Comparison of ENCODE assay signal across 8 cellular contexts in the genomic region with DNA sequence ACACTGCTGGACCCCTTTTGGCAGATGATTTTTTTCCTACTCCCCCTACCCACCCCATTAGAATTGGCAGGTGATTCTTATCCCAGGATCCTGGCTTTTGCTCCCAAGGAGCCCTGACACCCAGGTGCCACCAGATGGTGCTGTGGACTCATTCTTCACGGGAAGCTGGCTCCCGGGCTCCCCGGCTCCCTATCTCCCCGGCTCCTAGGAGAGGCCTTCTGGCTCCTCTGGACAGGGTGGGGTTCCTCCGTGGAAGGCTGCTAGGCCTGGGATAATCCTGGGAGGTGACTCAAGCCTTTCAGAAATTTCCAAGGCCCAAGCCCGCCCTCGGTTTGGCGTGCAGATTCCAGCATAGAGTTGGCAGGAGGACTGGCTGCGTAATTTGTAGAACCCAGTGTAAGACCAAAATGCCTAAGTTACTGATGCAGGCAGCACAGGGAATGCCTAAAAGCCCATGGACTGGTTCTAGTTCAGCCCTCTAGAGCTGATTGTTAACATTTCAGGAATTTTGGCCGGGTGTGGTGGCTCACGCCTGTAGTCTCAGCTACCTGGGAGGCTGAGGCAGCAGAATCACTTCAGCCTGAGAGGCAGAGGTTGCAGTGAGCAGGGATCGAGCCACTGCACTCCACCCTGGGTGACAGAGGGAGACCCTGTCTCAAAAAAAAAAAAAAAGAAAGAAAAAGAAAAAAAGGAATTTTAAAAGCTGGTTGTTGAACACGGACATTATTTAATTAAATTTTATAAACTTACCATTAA. TPM values are rescaled to one million over a fixed set of nuclear protein-coding genes. Genes with fewer than 3 reads are reported as not detected.
DNase-seq lines count a peak whose midpoint lies in the region; ATAC-seq and TF ChIP-seq lines count a peak whose summit lies in the region.

No MANE protein-coding gene starts in this region.

- no peak overlapping the region for H3K27ac Mint-ChIP-seq in CD4-positive, CD25-positive, alpha-beta regulatory T cell

- H3K36me3 ChIP-seq in CD4-positive, CD25-positive, alpha-beta regulatory T cell (ENCODE audit: control insufficient read depth, insufficient read depth, low read length) = no peaks in the 10 kb centered on the region
- no peaks in the 10 kb centered on the region for H3K36me3 ChIP-seq in esophagus squamous epithelium

- 25 to 93% methylated on average over 1 to 8 of the region's 13 CpGs for WGBS in esophagus squamous epithelium, 2 donors

- DNase-seq in CD4-positive, CD25-positive, alpha-beta regulatory T cell = peak; percentile 42
- DNase-seq in HS-5 (ENCODE audit: low read depth) (peak; percentile 45), NOMO-1 treated with DMSO at 0.1 percent for 48 hours (lab: John Stamatoyannopoulos, UW; ENCODE audit: unreplicated experiment) (peak; percentile 27), esophagus squamous epithelium (lab: John Stamatoyannopoulos, UW) (no peak), myocyte (ENCODE audit: low read depth) (peak; percentile 98)
- DNase-seq in activated T-cell treated with anti-CD3 and anti-CD28 coated beads, Interleukin-2, amount 50 U/mL, for 1 hour = peak; percentile 57
- peak; percentile 2 to 8 for DNase-seq in stimulated activated CD8-positive, alpha-beta memory T cell treated with anti-CD3 and anti-CD28 coated beads, Interleukin-7, amount 100 ng/mL, for 1 hour (ENCODE audit: low read depth in 2 of 2)

- H3K4me1 ChIP-seq in CD4-positive, CD25-positive, alpha-beta regulatory T cell (ENCODE audit: control insufficient read depth, insufficient read depth, low read length, poor library complexity, severe bottlenecking) = peaks cover 4% of the 10 kb centered on the region
- H3K4me1 ChIP-seq in esophagus squamous epithelium = peaks cover 0 to 9% (median 3%) of the 10 kb centered on the region in 3 donors

- H3K27ac ChIP-seq in CD4-positive, CD25-positive, alpha-beta regulatory T cell (ENCODE audit: insufficient read depth, low read length, poor library complexity, severe bottlenecking) = no peak overlapping the region
- peak overlapping the region; percentile 24 to 80 (median 58) for H3K27ac ChIP-seq in esophagus squamous epithelium

- H3K36me3 Mint-ChIP-seq in CD4-positive, CD25-positive, alpha-beta regulatory T cell = no peaks in the 10 kb centered on the region

- ATAC-seq in CD4-positive, CD25-positive, alpha-beta regulatory T cell (ENCODE audit: low read depth in 2 of 2) = peak; percentile 54 to 65
- ATAC-seq in GM18505 (IDR thresholded peaks at IDR 0.05; ENCODE audit: unreplicated experiment) = no peak

- peaks cover 22% of the 10 kb centered on the region for H3K27me3 Mint-ChIP-seq in CD4-positive, CD25-positive, alpha-beta regulatory T cell

- H3K9me3 ChIP-seq in CD4-positive, CD25-positive, alpha-beta regulatory T cell (ENCODE audit: control insufficient read depth in 2 of 2, low read length in 2 of 2) = no peaks in the 10 kb centered on the region
- H3K9me3 ChIP-seq in esophagus squamous epithelium = no peaks in the 10 kb centered on the region

- H3K27me3 ChIP-seq in CD4-positive, CD25-positive, alpha-beta regulatory T cell (ENCODE audit: control insufficient read depth, insufficient read depth, low read length) = no peaks in the 10 kb centered on the region
- no peaks in the 10 kb centered on the region for H3K27me3 ChIP-seq in esophagus squamous epithelium

- H3K4me3 ChIP-seq in CD4-positive, CD25-positive, alpha-beta regulatory T cell (ENCODE audit: low read depth, low read length) = no peak overlapping the region
- peak overlapping the region in 1 of 4 donors; percentile 22 for H3K4me3 ChIP-seq in esophagus squamous epithelium

- peak; percentile 64 to 93 (median 86) for TF ChIP-seq CTCF in esophagus squamous epithelium (IDR thresholded peaks at IDR 0.05)

- TF ChIP-seq POLR2A in esophagus squamous epithelium (IDR thresholded peaks at IDR 0.05) (no peak), GM18505 (IDR thresholded peaks at IDR 0.05; ENCODE audit: borderline replicate concordance, extremely low read depth, insufficient read depth, insufficient read length) (no peak)

- peaks cover 0 to 5% (median 0%) of the 10 kb centered on the region in 4 donors for H3K4me1 Mint-ChIP-seq in CD4-positive, CD25-positive, alpha-beta regulatory T cell

- peak overlapping the region in 1 of 4 donors; percentile 74 for H3K4me3 Mint-ChIP-seq in CD4-positive, CD25-positive, alpha-beta regulatory T cell

- intact Hi-C loops in esophagus squamous epithelium (cut with DNase I) = no loop called here

- H3K9me3 Mint-ChIP-seq in CD4-positive, CD25-positive, alpha-beta regulatory T cell = peaks cover 0 to 1% (median 0%) of the 10 kb centered on the region in 7 donors

RNA-seq across cellular contexts. Expression of gene BSDC1, which starts 6.8 kb away (rescaled TPM):
- total RNA-seq in CD4-positive, CD25-positive, alpha-beta regulatory T cell = 198 TPM
- polyA plus RNA-seq in CD4-positive, CD25-positive, alpha-beta regulatory T cell = 10 to 100 TPM; 27.3 to 45.4 (median 40.1) TPM
- 10 to 100 TPM; 42.4 to 62.2 (median 45.9) TPM for total RNA-seq in esophagus squamous epithelium
- 62.8 and 63.2 TPM in 2 replicates for total RNA-seq in myocyte
- 68.3 TPM for polyA plus RNA-seq in myocyte (2012)

RNA-seq across cellular contexts. Expression of gene TSSK3, which starts 38.7 kb away (rescaled TPM):
- 0.76 TPM for total RNA-seq in CD4-positive, CD25-positive, alpha-beta regulatory T cell
- 1 to 10 TPM in 2 of 4 donors, not detected in 2; 1.1 to 1.9 TPM for polyA plus RNA-seq in CD4-positive, CD25-positive, alpha-beta regulatory T cell
- total RNA-seq in esophagus squamous epithelium (under 1 TPM in 2 of 4 donors, not detected in 2; 0.31 to 0.57 TPM), myocyte (0.88 and 1.0 TPM in 2 replicates)
- polyA plus RNA-seq in myocyte (2012) = 3.1 TPM

RNA-seq across cellular contexts. Expression of gene FAM229A, which starts 38.8 kb away (rescaled TPM):
- 43.2 TPM for total RNA-seq in CD4-positive, CD25-positive, alpha-beta regulatory T cell
- polyA plus RNA-seq in CD4-positive, CD25-positive, alpha-beta regulatory T cell = under 1 TPM in 2 of 4 donors, not detected in 2; 0.14 to 0.31 TPM
- total RNA-seq in esophagus squamous epithelium (1 to 10 TPM; 1.4 to 7.1 (median 3.2) TPM), myocyte (4.4 and 5.2 TPM in 2 replicates)
- 4.6 TPM for polyA plus RNA-seq in myocyte (2012)
